In the genomic region with DNA sequence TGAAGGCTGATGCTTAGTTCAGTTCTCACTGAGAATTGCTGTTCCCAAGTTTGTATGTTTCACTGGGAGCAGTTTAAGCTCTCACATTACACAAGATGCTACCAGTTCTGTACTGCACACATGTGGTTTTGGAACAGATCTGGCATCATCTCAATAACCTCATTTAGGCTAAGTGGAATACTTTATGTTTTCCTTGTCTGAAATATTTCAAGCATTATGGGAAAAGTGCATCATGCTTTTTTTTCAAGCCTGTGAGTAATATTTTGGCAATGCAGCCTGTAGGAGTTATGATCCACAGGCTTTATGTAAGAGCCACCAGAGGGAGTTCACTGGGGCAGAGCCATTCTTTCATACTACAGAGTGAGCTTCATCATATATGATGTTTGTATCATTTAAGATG, we compare ENCODE assay signal across 13 cellular contexts.
A peak's percentile ranks its signal among the peaks of the same experiment; 100 is the strongest.
DNase-seq lines count a peak whose midpoint lies in the region; ATAC-seq and TF ChIP-seq lines count a peak whose summit lies in the region.
"Had no signal": no experiment of that assay in that cellular context is flagged by ENCODE, and none has a peak within 500 bp of the region (broad histone marks: within the 10 kb centered on the region; RNA-seq: fewer than 3 reads in every experiment).

No MANE protein-coding gene starts in this region.

- BruUV-seq in MCF 10A (replicated peaks; lab: Mats Ljungman, UMichigan) (no TSS peak), PC-3 (replicated peaks; lab: Mats Ljungman, UMichigan) (no TSS peak)

- H3K4me1 Mint-ChIP-seq in MCF 10A (ENCODE audit: insufficient read depth, unreplicated experiment) (peaks cover 19% of the 10 kb centered on the region), natural killer cell (no peaks in the 10 kb centered on the region)
- H3K4me1 Mint-ChIP-seq: B cell, brain had no signal

- H3K4me1 ChIP-seq in breast epithelium (no peaks in the 10 kb centered on the region), PC-3 (ENCODE audit: insufficient read depth, low read length) (no peaks in the 10 kb centered on the region), upper lobe of right lung (no peaks in the 10 kb centered on the region), spleen (no peaks in the 10 kb centered on the region)

- H3K4me3 Mint-ChIP-seq in MCF 10A (ENCODE audit: unreplicated experiment) = no peak overlapping the region
- H3K4me3 Mint-ChIP-seq in natural killer cell = no peak overlapping the region
- H3K4me3 Mint-ChIP-seq: B cell, brain had no signal

- H3K4me3 ChIP-seq in breast epithelium (no peak overlapping the region), PC-3 (ENCODE audit: low read length) (no peak overlapping the region), fibroblast of mammary gland (ENCODE audit: control insufficient read depth, low read depth, low read length) (no peak overlapping the region), upper lobe of right lung (no peak overlapping the region), spleen (no peak overlapping the region)

- no peaks in the 10 kb centered on the region for H3F3A ChIP-seq in PC-3 (ENCODE audit: low read length, unreplicated experiment)

- no peak overlapping the region for H3K27ac ChIP-seq in breast epithelium
- no peak overlapping the region for H3K27ac ChIP-seq in PC-3 (ENCODE audit: low read length)
- H3K27ac ChIP-seq in upper lobe of right lung = no peak overlapping the region
- H3K27ac ChIP-seq in spleen = no peak overlapping the region
- H3K27ac ChIP-seq: neutrophil had no signal

- H3K36me3 Mint-ChIP-seq in MCF 10A (ENCODE audit: insufficient read depth, unreplicated experiment) = no peaks in the 10 kb centered on the region
- no peaks in the 10 kb centered on the region for H3K36me3 Mint-ChIP-seq in natural killer cell
- H3K36me3 Mint-ChIP-seq: brain had no signal

- H3K9me3 ChIP-seq in breast epithelium (no peaks in the 10 kb centered on the region), PC-3 (ENCODE audit: low read length) (no peaks in the 10 kb centered on the region), upper lobe of right lung (no peaks in the 10 kb centered on the region), spleen (peaks cover 0 to 15% (median 5%) of the 10 kb centered on the region in 8 donors)
- H3K9me3 ChIP-seq: neutrophil had no signal

- no peak overlapping the region for H2AFZ ChIP-seq in PC-3 (ENCODE audit: low read length)

- no peak overlapping the region for H3K9ac ChIP-seq in PC-3 (ENCODE audit: low read length)

- no peaks in the 10 kb centered on the region for H3K79me2 ChIP-seq in PC-3 (ENCODE audit: low read length)

- H3K36me3 ChIP-seq in breast epithelium (no peaks in the 10 kb centered on the region), PC-3 (ENCODE audit: low read depth, low read length) (no peaks in the 10 kb centered on the region), upper lobe of right lung (no peaks in the 10 kb centered on the region), spleen (no peaks in the 10 kb centered on the region)
- H3K36me3 ChIP-seq: neutrophil had no signal

- H3K27me3 Mint-ChIP-seq in MCF 10A (ENCODE audit: insufficient read depth, unreplicated experiment) (no peaks in the 10 kb centered on the region), natural killer cell (ENCODE audit: low read depth in 2 of 2) (no peaks in the 10 kb centered on the region)
- H3K27me3 Mint-ChIP-seq: B cell, brain had no signal

- TF ChIP-seq POLR2A in breast epithelium (IDR thresholded peaks at IDR 0.05) (no peak), spleen (IDR thresholded peaks at IDR 0.05) (no peak)

- H4K20me1 ChIP-seq in PC-3 (ENCODE audit: low read length) = no peaks in the 10 kb centered on the region

- H3K9me3 Mint-ChIP-seq in MCF 10A (ENCODE audit: unreplicated experiment) (no peaks in the 10 kb centered on the region), natural killer cell (peaks cover 11 to 17% of the 10 kb centered on the region in 2 donors)

- TF ChIP-seq CTCF in MCF 10A (IDR thresholded peaks at IDR 0.05; ENCODE audit: unreplicated experiment) (peak; percentile 40), breast epithelium (IDR thresholded peaks at IDR 0.05) (no peak), PC-3 (conservative IDR thresholded peaks at IDR 0.05; ENCODE audit: low read depth, low read length) (peak; percentile 47), fibroblast of mammary gland (conservative IDR thresholded peaks at IDR 0.05; ENCODE audit: control insufficient read depth, insufficient read depth, low read depth, low read length) (peak; percentile 10), upper lobe of right lung (IDR thresholded peaks at IDR 0.05) (peak; percentile 20), natural killer cell (IDR thresholded peaks at IDR 0.05) (no peak), spleen (IDR thresholded peaks at IDR 0.05 in 8 of 11, conservative IDR thresholded peaks at IDR 0.05 in 3 of 11) (no peak)

- intact Hi-C loops in MCF 10A (cut with micrococcal nuclease) (loop anchor here (2.0 to 5.0 kb wide), 3 partner anchors 27 to 167 kb away; no protein-coding TSS in a partner anchor), breast epithelium (cut with DNase I; ENCODE audit: low total_unique reads) (no loop called here), PC-3 (cut with micrococcal nuclease) (no loop called here), upper lobe of right lung (cut with DNase I) (no loop called here), natural killer cell (cut with micrococcal nuclease) (no loop called here), spleen (cut with DNase I; ENCODE audit: low total_unique reads) (no loop called here)

- CTCF ChIA-PET in MCF 10A (lab: Yijun Ruan, JAX) (interaction anchor here (0.6 to 1.3 kb wide), 10 partner anchors 9 to 534 kb away, joined by 3 read pairs; no protein-coding TSS in a partner anchor), PC-3 (lab: Charles Lee) (no interaction called here)

- H3K27me3 ChIP-seq in breast epithelium (no peaks in the 10 kb centered on the region), PC-3 (ENCODE audit: low read length) (no peaks in the 10 kb centered on the region), upper lobe of right lung (no peaks in the 10 kb centered on the region), spleen (replicated peaks in 1 of 7) (no peaks in the 10 kb centered on the region)
- H3K27me3 ChIP-seq: neutrophil had no signal

- H3K4me2 ChIP-seq in PC-3 (ENCODE audit: low read length) = no peak overlapping the region

- peak; percentile 74 for DNase-seq in MCF 10A (ENCODE audit: unreplicated experiment)
- no peak for DNase-seq in breast epithelium (ENCODE audit: low spot score in 2 of 2)
- DNase-seq in PC-3 = peak; percentile 55
- DNase-seq in fibroblast of mammary gland (ENCODE audit: low read depth) = peak; percentile 63
- DNase-seq in upper lobe of right lung = no peak
- DNase-seq in natural killer cell = no peak
- no peak for DNase-seq in spleen
- DNase-seq: activated T-cell treated with anti-CD3 and anti-CD28 coated beads, Interleukin-2, amount 50 U/mL, for 1 hour; foreskin fibroblast had no signal

- H3K27ac Mint-ChIP-seq in MCF 10A (ENCODE audit: low read depth, unreplicated experiment) (peak overlapping the region; percentile 83), natural killer cell (no peak overlapping the region)
- H3K27ac Mint-ChIP-seq: B cell, brain had no signal

- H3K9me2 ChIP-seq in PC-3 (replicated peaks; ENCODE audit: low read length) = no peaks in the 10 kb centered on the region

- no peak; the same call in 1 of the 2 replicates for ATAC-seq in PC-3
- peak; percentile 71 for ATAC-seq in upper lobe of right lung
- ATAC-seq in natural killer cell = no peak
- ATAC-seq in HG03571 (IDR thresholded peaks at IDR 0.05; ENCODE audit: unreplicated experiment) = no peak

- POLR2A ChIA-PET in MCF 10A (lab: Yijun Ruan, JAX) (interaction anchor here (0.9 to 1.6 kb wide), 6 partner anchors 12 to 159 kb away, joined by 3 to 5 read pairs (median 4); no protein-coding TSS in a partner anchor), PC-3 (lab: Charles Lee; ENCODE audit: unreplicated experiment) (no interaction called here)

Comparison
In these comparisons a context has a peak if more than half of its experiments do, and no peak if none do; other contexts are left out.
1. DNase-seq: peak in MCF 10A (single experiment), PC-3 (single experiment) and fibroblast of mammary gland (single experiment); none in breast epithelium (0 of 2), upper lobe of right lung (single experiment), natural killer cell (single experiment) and spleen (single experiment).
2. CTCF ChIP-seq: peak in MCF 10A (single experiment), PC-3 (single experiment), fibroblast of mammary gland (single experiment) and upper lobe of right lung (single experiment); none in breast epithelium (0 of 3), natural killer cell (single experiment) and spleen (0 of 11).